3 cellular contexts compared by ENCODE assay signal in the genomic region with DNA sequence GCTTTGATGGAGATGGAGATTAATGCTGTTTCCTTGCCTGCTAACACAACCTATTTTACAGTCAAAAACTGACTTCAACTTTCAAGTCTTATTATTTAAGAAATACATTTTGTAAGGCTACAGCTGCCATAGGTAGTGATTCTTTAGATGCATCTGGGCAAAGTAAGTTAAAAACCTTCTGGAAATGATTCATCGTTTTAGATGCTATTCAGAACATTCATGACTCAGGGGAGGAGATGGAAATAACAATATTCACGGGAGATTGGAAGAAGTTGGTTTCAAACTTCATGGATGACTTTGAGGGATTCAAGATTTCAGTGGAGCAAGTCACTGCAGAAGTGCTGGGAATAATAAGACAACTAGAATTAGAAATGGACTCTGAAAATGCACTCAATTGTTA.
TF ChIP-seq lines count a peak whose summit lies in the region.

No MANE protein-coding gene starts in this region.

TF ChIP-seq in SK-N-SH, 30 proteins besides CTCF, POLR2A, EP300 and RAD21:
- TF ChIP-seq USF2 (IDR thresholded peaks at IDR 0.05; ENCODE audit: borderline replicate concordance, low read depth, low read length) (no peak), JUND (IDR thresholded peaks at IDR 0.05) (no peak)

TF ChIP-seq in SK-N-SH treated with all-trans-retinoic acid at 6 μM for 48 hours, 23 proteins besides CTCF, POLR2A, EP300 and RAD21 (continued from another document):
- TF ChIP-seq ZNF565 (CRISPR knock-in tag; conservative IDR thresholded peaks at IDR 0.05; ENCODE audit: low read depth) = no peak
- TF ChIP-seq OSR1 (CRISPR knock-in tag; IDR thresholded peaks at IDR 0.05) = no peak
- TF ChIP-seq ZNF70 (CRISPR knock-in tag; IDR thresholded peaks at IDR 0.05) = no peak
- no peak for TF ChIP-seq TOX (CRISPR knock-in tag; IDR thresholded peaks at IDR 0.05; ENCODE audit: borderline replicate concordance)
- no peak for TF ChIP-seq BACH2 (CRISPR knock-in tag; IDR thresholded peaks at IDR 0.05; ENCODE audit: borderline replicate concordance)
- TF ChIP-seq ZNF8 (CRISPR knock-in tag; IDR thresholded peaks at IDR 0.05) = no peak
- TF ChIP-seq PPARA (CRISPR knock-in tag; IDR thresholded peaks at IDR 0.05; ENCODE audit: borderline replicate concordance) = no peak
- no peak for TF ChIP-seq ESRRG (CRISPR knock-in tag; IDR thresholded peaks at IDR 0.05)
- no peak for TF ChIP-seq ZFP3 (CRISPR knock-in tag; IDR thresholded peaks at IDR 0.05)
- no peak for TF ChIP-seq SNAI2 (CRISPR knock-in tag; IDR thresholded peaks at IDR 0.05)
- TF ChIP-seq ZC3H10 (CRISPR knock-in tag; IDR thresholded peaks at IDR 0.05) = no peak
- no peak for TF ChIP-seq CSDC2 (CRISPR knock-in tag; IDR thresholded peaks at IDR 0.05)
TF ChIP-seq in SK-N-SH treated with all-trans-retinoic acid at 6 μM for 48 hours: peak in this region for 0.

TF ChIP-seq in endothelial cell of umbilical vein, 7 proteins besides CTCF, POLR2A, EP300 and RAD21:
- TF ChIP-seq FOS (IDR thresholded peaks at IDR 0.05; ENCODE audit: borderline replicate concordance, insufficient read depth, low read length) (peak; percentile 73), MYC (IDR thresholded peaks at IDR 0.05; ENCODE audit: low read depth, low read length) (no peak), GATA2 (IDR thresholded peaks at IDR 0.05; ENCODE audit: insufficient read depth, insufficient read length, low read depth, low read length) (no peak), POLR2AphosphoS5 (IDR thresholded peaks at IDR 0.05; ENCODE audit: insufficient read depth, low read depth, low read length) (no peak), EZH2 (IDR thresholded peaks at IDR 0.05; ENCODE audit: borderline replicate concordance, low read depth, low read length, severe bottlenecking) (no peak), JUN (IDR thresholded peaks at IDR 0.05; ENCODE audit: borderline replicate concordance, insufficient read depth, insufficient read length, low read depth) (peak; percentile 27)
- TF ChIP-seq, protein P1, sequence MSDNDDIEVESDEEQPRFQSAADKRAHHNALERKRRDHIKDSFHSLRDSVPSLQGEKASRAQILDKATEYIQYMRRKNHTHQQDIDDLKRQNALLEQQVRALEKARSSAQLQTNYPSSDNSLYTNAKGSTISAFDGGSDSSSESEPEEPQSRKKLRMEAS (IDR thresholded peaks at IDR 0.05; ENCODE audit: insufficient read depth, insufficient read length) = no peak
